8 cellular contexts compared by ENCODE assay signal in genomic region chr12:107917912-107918800, GRCh38.
DNase-seq lines count a peak whose midpoint lies in the region; ATAC-seq and TF ChIP-seq lines count a peak whose summit lies in the region.

No MANE protein-coding gene starts in this region.

- H3K27me3 ChIP-seq in prostate gland (replicated peaks; ENCODE audit: insufficient read depth): no peaks in the 10 kb centered on the region

- DNase-seq in AG20443 (ENCODE audit: low spot score) (peak; percentile 37), GM20000 (ENCODE audit: low spot score) (peak; percentile 39), NCI-H82 treated with DMSO at 0.1 percent for 48 hours (lab: John Stamatoyannopoulos, UW; ENCODE audit: unreplicated experiment) (peak; percentile 13), prostate gland (ENCODE audit: low spot score) (no peak), medulla oblongata (ENCODE audit: extremely low spot score) (no peak)
- DNase-seq in activated T-cell treated with anti-CD3 and anti-CD28 coated beads, Interleukin-2, amount 50 U/mL, for 48 hours: no peak

- no peaks in the 10 kb centered on the region for H3K36me3 ChIP-seq in prostate gland

- H3K4me3 ChIP-seq in prostate gland: no peak overlapping the region

- WGBS in prostate gland: 18% methylated on average over 8 of the region's 8 CpGs

- TF ChIP-seq POLR2A in prostate gland (IDR thresholded peaks at IDR 0.05): no peak

- intact Hi-C loops in prostate gland (cut with DNase I): loop anchor here (5.0 kb wide), 1 partner anchor 594 kb away; no protein-coding TSS in a partner anchor

- ATAC-seq in esophagus mucosa (peak; percentile 61), HG02973 (IDR thresholded peaks at IDR 0.05; ENCODE audit: unreplicated experiment) (no peak)

- H3K9me3 ChIP-seq in prostate gland: no peaks in the 10 kb centered on the region

- TF ChIP-seq CTCF in GM20000 (IDR thresholded peaks at IDR 0.05; ENCODE audit: extremely low read depth, missing control alignments) (peak; percentile 75), prostate gland (IDR thresholded peaks at IDR 0.05) (peak in 3 of 4 experiments; percentile 26 to 69 (median 62))

- H3K4me1 ChIP-seq in prostate gland (replicated peaks): no peaks in the 10 kb centered on the region

- no peak overlapping the region for H3K27ac ChIP-seq in prostate gland

Comparison
In these comparisons a context has a peak if more than half of its experiments do, and no peak if none do; other contexts are left out.
1. DNase-seq: peak in AG20443 (single experiment), GM20000 (single experiment) and NCI-H82 treated with DMSO at 0.1 percent for 48 hours (single experiment); none in prostate gland (single experiment), medulla oblongata (single experiment) and activated T-cell treated with anti-CD3 and anti-CD28 coated beads, Interleukin-2, amount 50 U/mL, for 48 hours (0 of 2).